Comparison of ENCODE assay signal across 10 cellular contexts in genomic region chr1:220385158-220385557, GRCh38.
"Had no signal": no experiment of that assay in that cellular context is flagged by ENCODE, and none has a peak within 500 bp of the region (broad histone marks: within the 10 kb centered on the region; RNA-seq: fewer than 3 reads in every experiment).

No MANE protein-coding gene starts in this region.

- H3K4me3 Mint-ChIP-seq: GM23338, H9, HFFc6 had no signal

- ATAC-seq: GM23338, K562 had no signal

- DNase-seq: H9, HCEC 1CT, HFFc6, IMR-90, KG1 had no signal

- FAIRE-seq: H1, H54, K562 had no signal

- H3K27ac ChIP-seq: HL-60 had no signal

- H3K27ac Mint-ChIP-seq: GM23338, H9, HFFc6 had no signal

- H3K4me3 ChIP-seq: GM23338, K562 had no signal
